1 cellular context compared by ENCODE assay signal in genomic region chr2:127674241-127675209, GRCh38.
TF ChIP-seq lines count a peak whose summit lies in the region.

No MANE protein-coding gene starts in this region.

TF ChIP-seq in HepG2, 621 proteins besides CTCF, POLR2A, EP300 and RAD21 (continued from another document and continues in another):
- no peak for TF ChIP-seq ZNF503 (CRISPR knock-in tag; IDR thresholded peaks at IDR 0.05)
- peak; percentile 35 for TF ChIP-seq XRCC5 (optimal IDR thresholded peaks at IDR 0.05; ENCODE audit: low read length)
- no peak for TF ChIP-seq IKZF5 (CRISPR knock-in tag; IDR thresholded peaks at IDR 0.05)
- TF ChIP-seq GLMP (CRISPR knock-in tag; IDR thresholded peaks at IDR 0.05; ENCODE audit: borderline replicate concordance): no peak
- TF ChIP-seq HNRNPL (IDR thresholded peaks at IDR 0.05; ENCODE audit: low read depth, low read length): 0 out of 2 replicates have a peak, but pooled peaks have one; percentile 19
- no peak for TF ChIP-seq GMEB2 (CRISPR knock-in tag; IDR thresholded peaks at IDR 0.05; ENCODE audit: low read depth)
- no peak for TF ChIP-seq ZNF841 (CRISPR knock-in tag; IDR thresholded peaks at IDR 0.05; ENCODE audit: borderline replicate concordance)
- no peak for TF ChIP-seq ZNF124 (CRISPR knock-in tag; IDR thresholded peaks at IDR 0.05)
- no peak for TF ChIP-seq ATAD3A (CRISPR knock-in tag; IDR thresholded peaks at IDR 0.05)
- no peak for TF ChIP-seq GRHL1 (CRISPR knock-in tag; conservative IDR thresholded peaks at IDR 0.05)
- TF ChIP-seq PLSCR1 (CRISPR knock-in tag; IDR thresholded peaks at IDR 0.05; ENCODE audit: borderline replicate concordance): no peak
- no peak for TF ChIP-seq ZNF597 (CRISPR knock-in tag; IDR thresholded peaks at IDR 0.05)
- TF ChIP-seq NCOA1 (CRISPR knock-in tag; IDR thresholded peaks at IDR 0.05): no peak
- no peak for TF ChIP-seq CREB3 (CRISPR knock-in tag; IDR thresholded peaks at IDR 0.05)
- peak; percentile 73 for TF ChIP-seq RXRA (CRISPR knock-in tag; IDR thresholded peaks at IDR 0.05)
- TF ChIP-seq NBN (conservative IDR thresholded peaks at IDR 0.05): no peak
- TF ChIP-seq NR2F1 (CRISPR knock-in tag; IDR thresholded peaks at IDR 0.05): peak in 1 of 2 experiments; percentile 45; a peak in 2 of 4 replicates
- TF ChIP-seq ZBTB33 (CRISPR knock-in tag; IDR thresholded peaks at IDR 0.05): no peak
- no peak for TF ChIP-seq ZNF598 (CRISPR knock-in tag; IDR thresholded peaks at IDR 0.05; ENCODE audit: borderline replicate concordance)
- TF ChIP-seq JUND (CRISPR knock-in tag; IDR thresholded peaks at IDR 0.05): 0 out of 2 replicates have a peak, but pooled peaks have one; percentile 34
- no peak for TF ChIP-seq NFIB (CRISPR knock-in tag; IDR thresholded peaks at IDR 0.05; ENCODE audit: borderline replicate concordance)
- TF ChIP-seq HCFC1 (IDR thresholded peaks at IDR 0.05; ENCODE audit: low read depth, low read length): no peak
- no peak for TF ChIP-seq ZNF530 (CRISPR knock-in tag; IDR thresholded peaks at IDR 0.05; ENCODE audit: low read depth)
- TF ChIP-seq NR1H2 (CRISPR knock-in tag; IDR thresholded peaks at IDR 0.05; ENCODE audit: borderline replicate concordance, low read depth): no peak
- no peak for TF ChIP-seq LCORL (IDR thresholded peaks at IDR 0.05)
- peak; percentile 75 for TF ChIP-seq LCORL (CRISPR knock-in tag; IDR thresholded peaks at IDR 0.05)
- TF ChIP-seq PCBP1 (IDR thresholded peaks at IDR 0.05; ENCODE audit: borderline replicate concordance, low read depth, low read length): 0 out of 2 replicates have a peak, but pooled peaks have one; percentile 41
- TF ChIP-seq ZNF292 (CRISPR knock-in tag; IDR thresholded peaks at IDR 0.05; ENCODE audit: borderline replicate concordance, low read depth): no peak
- no peak for TF ChIP-seq HDAC2 (CRISPR knock-in tag; IDR thresholded peaks at IDR 0.05)
- no peak for TF ChIP-seq NPAS2 (CRISPR knock-in tag; IDR thresholded peaks at IDR 0.05; ENCODE audit: borderline replicate concordance)
- TF ChIP-seq KLF9 (CRISPR knock-in tag; IDR thresholded peaks at IDR 0.05; ENCODE audit: low read depth): no peak
- no peak for TF ChIP-seq ZFP36 (IDR thresholded peaks at IDR 0.05; ENCODE audit: borderline replicate concordance, low read depth, low read length, partially characterized antibody)
- no peak for TF ChIP-seq KMT2A (CRISPR knock-in tag; IDR thresholded peaks at IDR 0.05)
- TF ChIP-seq ZNF652 (CRISPR knock-in tag; IDR thresholded peaks at IDR 0.05; ENCODE audit: borderline replicate concordance, low read depth): no peak
- TF ChIP-seq SRY (CRISPR knock-in tag; IDR thresholded peaks at IDR 0.05): no peak
- no peak for TF ChIP-seq RERE (CRISPR knock-in tag; IDR thresholded peaks at IDR 0.05; ENCODE audit: low read depth)
- no peak for TF ChIP-seq ATF1 (CRISPR knock-in tag; IDR thresholded peaks at IDR 0.05)
- peak; percentile 67; the same call in 1 of the 2 replicates for TF ChIP-seq ESRRA (CRISPR knock-in tag; IDR thresholded peaks at IDR 0.05; ENCODE audit: low read depth)
- TF ChIP-seq SUZ12 (IDR thresholded peaks at IDR 0.05; ENCODE audit: low read depth, low read length): no peak
- no peak for TF ChIP-seq CERS6 (CRISPR knock-in tag; IDR thresholded peaks at IDR 0.05)
- TF ChIP-seq ZNF205 (CRISPR knock-in tag; IDR thresholded peaks at IDR 0.05): no peak; the same call in 1 of the 2 replicates
- no peak for TF ChIP-seq ARNT2 (CRISPR knock-in tag; IDR thresholded peaks at IDR 0.05; ENCODE audit: low read depth)
- TF ChIP-seq ZNF790 (CRISPR knock-in tag; IDR thresholded peaks at IDR 0.05; ENCODE audit: borderline replicate concordance): no peak
- TF ChIP-seq ZBTB7A (CRISPR knock-in tag; IDR thresholded peaks at IDR 0.05): peak; percentile 75; the same call in 1 of the 2 replicates
- TF ChIP-seq ZNF576 (CRISPR knock-in tag; IDR thresholded peaks at IDR 0.05): no peak
